ENCODE assay signal across 8 cellular contexts in genomic region chr6:31271641-31272357, GRCh38. TPM values are rescaled to one million over a fixed set of nuclear protein-coding genes. Genes with fewer than 3 reads are reported as not detected.
DNase-seq lines count a peak whose midpoint lies in the region; TF ChIP-seq lines count a peak whose summit lies in the region.

Gene HLA-C (minus strand): TSS chr6:31272092. CDS start chr6:31272071, 21 bp downstream.

- H4K20me1 ChIP-seq in osteoblast (ENCODE audit: insufficient read depth, low read length): peaks cover 9% of the 10 kb centered on the region

- peaks cover 3% of the 10 kb centered on the region for H3K4me1 ChIP-seq in osteoblast (ENCODE audit: insufficient read depth, low read length)
- H3K4me1 ChIP-seq in testis: no peaks in the 10 kb centered on the region

- H3K27ac ChIP-seq in osteoblast (ENCODE audit: low read depth, low read length) (peak within 1 kb of the TSS; percentile 74), testis (peak within 1 kb of the TSS; percentile 81 to 95)

- H3K36me3 Mint-ChIP-seq in activated naive CD8-positive, alpha-beta T cell: peaks cover 11% of the 10 kb centered on the region
- no peaks in the 10 kb centered on the region for H3K36me3 Mint-ChIP-seq in glutamatergic neuron (ENCODE audit: unreplicated experiment)

- H3K9me3 Mint-ChIP-seq in activated naive CD8-positive, alpha-beta T cell (ENCODE audit: low read depth): no peaks in the 10 kb centered on the region
- H3K9me3 Mint-ChIP-seq in glutamatergic neuron (ENCODE audit: unreplicated experiment): peaks cover 3% of the 10 kb centered on the region

- peaks cover 62% of the 10 kb centered on the region for H3K4me1 Mint-ChIP-seq in activated naive CD8-positive, alpha-beta T cell (ENCODE audit: low read depth)
- no peaks in the 10 kb centered on the region for H3K4me1 Mint-ChIP-seq in glutamatergic neuron (ENCODE audit: low read depth, unreplicated experiment)

- H3K79me2 ChIP-seq in osteoblast (ENCODE audit: insufficient read depth, low read length): peaks cover 5% of the 10 kb centered on the region

- TF ChIP-seq CTCF in glutamatergic neuron (IDR thresholded peaks at IDR 0.05; ENCODE audit: partially characterized antibody, unreplicated experiment) (no peak), osteoblast (IDR thresholded peaks at IDR 0.05; ENCODE audit: extremely low read depth, low read depth, low read length) (peak; percentile 7), testis (IDR thresholded peaks at IDR 0.05) (no peak)

- 0% methylated on average over 22 to 62 of the region's 62 CpGs for WGBS in testis, 2 donors

- H3K27me3 Mint-ChIP-seq in activated naive CD8-positive, alpha-beta T cell: no peaks in the 10 kb centered on the region
- H3K27me3 Mint-ChIP-seq in glutamatergic neuron (ENCODE audit: unreplicated experiment): peaks cover 5% of the 10 kb centered on the region

- H3K27ac Mint-ChIP-seq in activated naive CD8-positive, alpha-beta T cell: peak within 1 kb of the TSS; percentile 98
- no peak within 1 kb of the TSS for H3K27ac Mint-ChIP-seq in glutamatergic neuron (ENCODE audit: unreplicated experiment)

- CTCF ChIA-PET in HEK293T (lab: Yijun Ruan, JAX): no interaction called here

- H3K27me3 ChIP-seq in osteoblast (ENCODE audit: insufficient read depth, low read length) (peaks cover 16% of the 10 kb centered on the region), testis (no peaks in the 10 kb centered on the region)

- H3K36me3 ChIP-seq in osteoblast (ENCODE audit: insufficient read depth, low read length) (peaks cover 9% of the 10 kb centered on the region), testis (ENCODE audit: low read depth, missing control alignments) (no peaks in the 10 kb centered on the region)

- intact Hi-C loops in testis (cut with DNase I; ENCODE audit: low total_unique reads): loop anchor here (2.0 kb wide), 1 partner anchor 83 kb away; no protein-coding TSS in a partner anchor

- peak; percentile 47 for TF ChIP-seq POLR2A in testis (IDR thresholded peaks at IDR 0.05)

- POLR2A ChIA-PET in HEK293T (lab: Yijun Ruan, JAX): interaction anchor here (1.2 kb wide), 1 partner anchor 74 kb away, joined by 4 read pairs; no protein-coding TSS in a partner anchor

- H3K4me3 Mint-ChIP-seq in activated naive CD8-positive, alpha-beta T cell: peak within 1 kb of the TSS; percentile 95
- peak within 1 kb of the TSS; percentile 81 for H3K4me3 Mint-ChIP-seq in glutamatergic neuron (ENCODE audit: unreplicated experiment)

- peak within 1 kb of the TSS; percentile 80 for H2AFZ ChIP-seq in osteoblast (ENCODE audit: low read length)

- H3K4me3 ChIP-seq in osteoblast (ENCODE audit: insufficient read depth, low read length) (peak within 1 kb of the TSS; percentile 84), testis (peak within 1 kb of the TSS; percentile 76)

- DNase-seq in GM03348 (ENCODE audit: low spot score) (peak; percentile 96), HEK293T (ENCODE audit: extremely low spot score) (peak; percentile 93), NAMALWA (ENCODE audit: low spot score) (peak; percentile 99), SKM-1 treated with dmso at 0.1 percent for 144 hours (lab: John Stamatoyannopoulos, UW; ENCODE audit: unreplicated experiment) (peak; percentile 94), glutamatergic neuron (peak; percentile 76), osteoblast (ENCODE audit: insufficient read length, low spot score, missing footprints) (peak; percentile 98), testis (peak; percentile 96)

- H3K9me3 ChIP-seq in osteoblast (ENCODE audit: low read depth, low read length) (no peaks in the 10 kb centered on the region), testis (no peaks in the 10 kb centered on the region)

- H3K4me2 ChIP-seq in osteoblast (ENCODE audit: insufficient read depth, low read length): peak within 1 kb of the TSS; percentile 89

TF ChIP-seq in HEK293T, 16 proteins besides CTCF, POLR2A, EP300 and RAD21:
- TF ChIP-seq CTBP1 (IDR thresholded peaks at IDR 0.05; ENCODE audit: borderline replicate concordance) (no peak), NFRKB (IDR thresholded peaks at IDR 0.05) (no peak), SUZ12 (IDR thresholded peaks at IDR 0.05) (no peak), L3MBTL2 (conservative IDR thresholded peaks at IDR 0.05) (peak; percentile 64), FOXM1 (IDR thresholded peaks at IDR 0.05; ENCODE audit: borderline replicate concordance) (no peak), FOXA1 (IDR thresholded peaks at IDR 0.05) (no peak)

RNA-seq across cellular contexts. Expression of gene HLA-C, which starts in this region (rescaled TPM):
- total RNA-seq in glutamatergic neuron (ENCODE audit: unreplicated experiment) (13.7 TPM), osteoblast (477 and 489 TPM in 2 replicates), testis (100 to 1,000 TPM; 104 to 135 TPM)
- polyA plus RNA-seq in testis (ENCODE audit: insufficient read depth, low read depth, low replicate concordance): 213 TPM

Comparison
In these comparisons a context has a peak if more than half of its experiments do, and no peak if none do; other contexts are left out.
1. Peak in every context shown above with its lines: DNase-seq, H3K4me3 ChIP-seq and H3K27ac ChIP-seq.